In the genomic region with DNA sequence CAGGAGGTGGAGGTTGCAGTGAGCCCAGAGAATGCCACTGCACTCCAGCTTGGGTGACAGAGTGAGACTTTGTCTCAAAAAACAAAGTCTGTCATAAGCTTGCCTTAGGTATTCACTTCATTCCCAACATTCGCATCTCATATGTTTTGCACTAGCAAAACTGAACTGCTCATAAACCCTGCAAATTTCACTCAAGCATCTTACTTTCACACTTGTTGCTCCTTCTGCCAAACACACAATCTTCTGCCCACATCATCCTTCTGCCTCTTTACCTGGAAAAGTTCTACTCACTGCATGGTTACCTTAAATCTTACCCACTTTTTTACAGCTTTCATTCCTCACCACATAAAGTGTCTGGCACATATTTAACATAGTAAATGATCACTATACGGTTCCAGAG, we compare ENCODE assay signal across 36 cellular contexts.
"Had no signal": no experiment of that assay in that cellular context is flagged by ENCODE, and none has a peak within 500 bp of the region (broad histone marks: within the 10 kb centered on the region; RNA-seq: fewer than 3 reads in every experiment).

No MANE protein-coding gene starts in this region.

- DNase-seq: activated effector memory CD4-positive, alpha-beta T cell treated with anti-CD3 and anti-CD28 coated beads, Interleukin-2, amount 50 U/mL, for 16 hours; activated effector memory CD4-positive, alpha-beta T cell treated with Interleukin-2 at 50 U/mL for 16 hours; activated gamma-delta T cell; activated gamma-delta T cell treated with Interleukin-2 at 50 U/mL for 16 hours; activated naive CD4-positive, alpha-beta T cell; activated naive CD4-positive, alpha-beta T cell treated with anti-CD3 and anti-CD28 coated beads for 36 hours; activated naive CD4-positive, alpha-beta T cell treated with anti-CD3 and anti-CD28 coated beads, Interleukin-2, amount 10 ng/mL, durations not matched to agents 7 days and 5 days; activated naive CD4-positive, alpha-beta T cell treated with anti-CD3 and anti-CD28 coated beads, Interleukin-2, amount 50 U/mL, for 16 hours; activated naive CD4-positive, alpha-beta T cell treated with Interleukin-2 at 50 U/mL for 16 hours; activated naive CD8-positive, alpha-beta T cell treated with anti-CD3 and anti-CD28 coated beads for 36 hours; activated naive CD8-positive, alpha-beta T cell treated with anti-CD3 and anti-CD28 coated beads, Interleukin-2, amount 10 ng/mL, durations not matched to agents 7 days and 5 days; activated naive CD8-positive, alpha-beta T cell treated with anti-CD3 and anti-CD28 coated beads, Interleukin-2, amount 50 U/mL, for 24 hours; activated T-cell treated with anti-CD3 and anti-CD28 coated beads, Interleukin-2, amount 50 U/mL, for 4 hours; activated T-cell treated with anti-CD3 and anti-CD28 coated beads, Interleukin-2, amount 50 U/mL, for 48 hours; activated T-cell treated with anti-CD3 and anti-CD28 coated beads, Interleukin-2, amount 50 U/mL, for 72 hours; adrenal gland; amniotic stem cell; amygdala; anterior cingulate cortex; aorta; brain microvascular endothelial cell; caudate nucleus; central memory CD4-positive, alpha-beta T cell; cerebellar nuclear complex had no signal

- H3K27ac Mint-ChIP-seq: activated naive CD4-positive, alpha-beta T cell treated with anti-CD3 and anti-CD28 coated beads for 36 hours; activated naive CD4-positive, alpha-beta T cell treated with anti-CD3 and anti-CD28 coated beads, Interleukin-2, amount 10 ng/mL, durations not matched to agents 7 days and 5 days; activated naive CD4-positive, alpha-beta T cell treated with anti-CD3 and anti-CD28 coated beads, Interleukin-2, amount 50 U/mL, for 24 hours; activated naive CD4-positive, alpha-beta T cell treated with anti-CD3 and anti-CD28 coated beads, Interleukin-2, amount 50 U/mL, for 72 hours; activated naive CD8-positive, alpha-beta T cell; activated naive CD8-positive, alpha-beta T cell treated with anti-CD3 and anti-CD28 coated beads for 36 hours; activated naive CD8-positive, alpha-beta T cell treated with anti-CD3 and anti-CD28 coated beads, Interleukin-2, amount 10 ng/mL, durations not matched to agents 7 days and 5 days; activated naive CD8-positive, alpha-beta T cell treated with anti-CD3 and anti-CD28 coated beads, Interleukin-2, amount 50 U/mL, for 24 hours; activated T-cell treated with anti-CD3 and anti-CD28 coated beads, Interleukin-2, amount 50 U/mL, for 72 hours; activated T-helper 1 cell treated with anti-CD3 and anti-CD28 coated beads, Interleukin-12 subunit alpha, Interleukin-12 subunit beta, Interleukin-2, Interleukin-4 antibody, amounts not matched to agents 30 ng/mL and 10 ng/mL and 1 ng/mL, durations not matched to agents 14 hours and 24 hours and 36 hours; activated T-helper 17 cell treated with anti-CD3 and anti-CD28 coated beads, Interleukin-2, amount 50 U/mL, for 72 hours; activated T-helper 2 cell treated with anti-CD3 and anti-CD28 coated beads, Interferon-gamma antibody, Interleukin-2, Interleukin-4, amounts not matched to agents 10 μg/mL and 5 μg/mL and 100 μg/mL, durations not matched to agents 14 hours and 24 hours and 36 hours; brain had no signal

- H3K4me3 ChIP-seq: adrenal gland, ascending aorta, body of pancreas, breast epithelium, cardiac muscle cell had no signal

- H3K27me3 Mint-ChIP-seq: brain had no signal

- H3K27ac ChIP-seq: adrenal gland, ascending aorta, brain microvascular endothelial cell, breast epithelium, cardiac muscle cell had no signal

- H3K36me3 ChIP-seq: adrenal gland, ascending aorta, brain microvascular endothelial cell, breast epithelium, cardiac muscle cell had no signal

- H3K4me1 ChIP-seq: adrenal gland, ascending aorta, breast epithelium had no signal

- H3K36me3 Mint-ChIP-seq: activated naive CD4-positive, alpha-beta T cell treated with anti-CD3 and anti-CD28 coated beads, Interleukin-2, amount 10 ng/mL, durations not matched to agents 7 days and 5 days; activated naive CD4-positive, alpha-beta T cell treated with anti-CD3 and anti-CD28 coated beads, Interleukin-2, amount 50 U/mL, for 24 hours; activated naive CD4-positive, alpha-beta T cell treated with anti-CD3 and anti-CD28 coated beads, Interleukin-2, amount 50 U/mL, for 72 hours; activated naive CD8-positive, alpha-beta T cell; activated naive CD8-positive, alpha-beta T cell treated with anti-CD3 and anti-CD28 coated beads for 36 hours; activated naive CD8-positive, alpha-beta T cell treated with anti-CD3 and anti-CD28 coated beads, Interleukin-2, amount 10 ng/mL, durations not matched to agents 7 days and 5 days had no signal

- H3K9me3 ChIP-seq: adrenal gland, ascending aorta, body of pancreas, breast epithelium had no signal

- H3K27me3 ChIP-seq: adrenal gland, ascending aorta, body of pancreas, brain microvascular endothelial cell, breast epithelium, cardiac muscle cell had no signal

- H3K4me1 Mint-ChIP-seq: activated naive CD4-positive, alpha-beta T cell treated with anti-CD3 and anti-CD28 coated beads, Interleukin-2, amount 10 ng/mL, durations not matched to agents 7 days and 5 days; activated naive CD4-positive, alpha-beta T cell treated with anti-CD3 and anti-CD28 coated beads, Interleukin-2, amount 50 U/mL, for 24 hours; activated naive CD8-positive, alpha-beta T cell treated with anti-CD3 and anti-CD28 coated beads for 36 hours; activated naive CD8-positive, alpha-beta T cell treated with anti-CD3 and anti-CD28 coated beads, Interleukin-2, amount 10 ng/mL, durations not matched to agents 7 days and 5 days; activated naive CD8-positive, alpha-beta T cell treated with anti-CD3 and anti-CD28 coated beads, Interleukin-2, amount 50 U/mL, for 24 hours; activated T-helper 17 cell treated with anti-CD3 and anti-CD28 coated beads, Interleukin-2, amount 50 U/mL, for 72 hours; central memory CD8-positive, alpha-beta T cell had no signal

- ATAC-seq: activated naive CD4-positive, alpha-beta T cell treated with anti-CD3 and anti-CD28 coated beads, Interleukin-2, amount 50 U/mL, for 72 hours; activated naive CD8-positive, alpha-beta T cell treated with anti-CD3 and anti-CD28 coated beads, Interleukin-2, amount 50 U/mL, for 24 hours; activated T-cell treated with anti-CD3 and anti-CD28 coated beads, Interleukin-2, amount 50 U/mL, for 4 hours; activated T-cell treated with anti-CD3 and anti-CD28 coated beads, Interleukin-2, amount 50 U/mL, for 72 hours; activated T-helper 17 cell treated with anti-CD3 and anti-CD28 coated beads, Interleukin-2, amount 50 U/mL, for 72 hours had no signal

- H3K9me3 Mint-ChIP-seq: activated naive CD4-positive, alpha-beta T cell treated with anti-CD3 and anti-CD28 coated beads for 36 hours; activated naive CD4-positive, alpha-beta T cell treated with anti-CD3 and anti-CD28 coated beads, Interleukin-2, amount 10 ng/mL, durations not matched to agents 7 days and 5 days; activated naive CD4-positive, alpha-beta T cell treated with anti-CD3 and anti-CD28 coated beads, Interleukin-2, amount 50 U/mL, for 24 hours; activated naive CD4-positive, alpha-beta T cell treated with anti-CD3 and anti-CD28 coated beads, Interleukin-2, amount 50 U/mL, for 72 hours; activated naive CD8-positive, alpha-beta T cell treated with anti-CD3 and anti-CD28 coated beads for 36 hours; activated naive CD8-positive, alpha-beta T cell treated with anti-CD3 and anti-CD28 coated beads, Interleukin-2, amount 10 ng/mL, durations not matched to agents 7 days and 5 days; activated naive CD8-positive, alpha-beta T cell treated with anti-CD3 and anti-CD28 coated beads, Interleukin-2, amount 50 U/mL, for 24 hours; activated T-cell treated with anti-CD3 and anti-CD28 coated beads, Interleukin-2, amount 50 U/mL, for 4 hours; activated T-cell treated with anti-CD3 and anti-CD28 coated beads, Interleukin-2, amount 50 U/mL, for 72 hours; activated T-helper 1 cell treated with anti-CD3 and anti-CD28 coated beads, Interleukin-12 subunit alpha, Interleukin-12 subunit beta, Interleukin-2, Interleukin-4 antibody, amounts not matched to agents 30 ng/mL and 10 ng/mL and 1 ng/mL, durations not matched to agents 14 hours and 24 hours and 36 hours; activated T-helper 17 cell treated with anti-CD3 and anti-CD28 coated beads, Interleukin-2, amount 50 U/mL, for 72 hours; activated T-helper 2 cell treated with anti-CD3 and anti-CD28 coated beads, Interferon-gamma antibody, Interleukin-2, Interleukin-4, amounts not matched to agents 10 μg/mL and 5 μg/mL and 100 μg/mL, durations not matched to agents 14 hours and 24 hours and 36 hours; central memory CD8-positive, alpha-beta T cell had no signal

- H3K4me3 Mint-ChIP-seq: activated naive CD4-positive, alpha-beta T cell treated with anti-CD3 and anti-CD28 coated beads for 36 hours; activated naive CD4-positive, alpha-beta T cell treated with anti-CD3 and anti-CD28 coated beads, Interleukin-2, amount 10 ng/mL, durations not matched to agents 7 days and 5 days; activated naive CD4-positive, alpha-beta T cell treated with anti-CD3 and anti-CD28 coated beads, Interleukin-2, amount 50 U/mL, for 24 hours; activated naive CD8-positive, alpha-beta T cell; activated naive CD8-positive, alpha-beta T cell treated with anti-CD3 and anti-CD28 coated beads for 36 hours; activated naive CD8-positive, alpha-beta T cell treated with anti-CD3 and anti-CD28 coated beads, Interleukin-2, amount 10 ng/mL, durations not matched to agents 7 days and 5 days; activated naive CD8-positive, alpha-beta T cell treated with anti-CD3 and anti-CD28 coated beads, Interleukin-2, amount 50 U/mL, for 24 hours; activated T-cell treated with anti-CD3 and anti-CD28 coated beads, Interleukin-2, amount 50 U/mL, for 4 hours; activated T-cell treated with anti-CD3 and anti-CD28 coated beads, Interleukin-2, amount 50 U/mL, for 72 hours; activated T-helper 1 cell treated with anti-CD3 and anti-CD28 coated beads, Interleukin-12 subunit alpha, Interleukin-12 subunit beta, Interleukin-2, Interleukin-4 antibody, amounts not matched to agents 30 ng/mL and 10 ng/mL and 1 ng/mL, durations not matched to agents 14 hours and 24 hours and 36 hours; activated T-helper 17 cell treated with anti-CD3 and anti-CD28 coated beads, Interleukin-2, amount 50 U/mL, for 72 hours; brain; central memory CD8-positive, alpha-beta T cell had no signal
